Comparison of ENCODE assay signal across 9 cellular contexts in genomic region chr10:34280599-34281374, GRCh38.
DNase-seq lines count a peak whose midpoint lies in the region; ATAC-seq and TF ChIP-seq lines count a peak whose summit lies in the region.
"Had no signal": no experiment of that assay in that cellular context is flagged by ENCODE, and none has a peak within 500 bp of the region (broad histone marks: within the 10 kb centered on the region; RNA-seq: fewer than 3 reads in every experiment).

No MANE protein-coding gene starts in this region.

- H3K4me3 ChIP-seq in H7 (ENCODE audit: insufficient read depth, low read depth, low read length), result no peak overlapping the region
- H3K4me3 ChIP-seq in heart left ventricle, result no peak overlapping the region
- no peak overlapping the region for H3K4me3 ChIP-seq in skin epidermis

- POLR2A ChIA-PET in WTC11 (lab: Charles Lee), result no interaction called here

- H3K4me1 ChIP-seq in heart left ventricle, result peaks cover 0 to 12% (median 0%) of the 10 kb centered on the region in 12 donors

- H3K9me3 Mint-ChIP-seq in WTC11, result no peaks in the 10 kb centered on the region

- no peak overlapping the region for H3K4me3 Mint-ChIP-seq in WTC11

- H3K27ac ChIP-seq in heart left ventricle (peak overlapping the region in 3 of 12 donors; percentile 2 to 56 (median 19)), skin epidermis (peak overlapping the region in 17 of 21 experiments; percentile 4 to 79 (median 68))

- ATAC-seq in WTC11 (peak; percentile 79), heart left ventricle (peak; percentile 42 to 92 (median 74)), GM21423 (IDR thresholded peaks at IDR 0.05; ENCODE audit: unreplicated experiment) (no peak)

- 0 out of 2 replicates have a peak overlapping the region, but pooled peaks have one; percentile 0 for H3K27ac Mint-ChIP-seq in WTC11

- H3K27me3 ChIP-seq in H7 (ENCODE audit: control insufficient read depth, insufficient read depth, low read length) (no peaks in the 10 kb centered on the region), heart left ventricle (no peaks in the 10 kb centered on the region)

- intact Hi-C loops in heart left ventricle (cut with DNase I), result no loop called here

- DNase-seq in H7 (peak; percentile 10), WTC11 (ENCODE audit: low spot score) (no peak), heart left ventricle (no peak), NCI-H510A (lab: John Stamatoyannopoulos, UW) (no peak), NCI-H1105 treated with DMSO at 0.1 percent for 48 hours (lab: John Stamatoyannopoulos, UW) (no peak)
- no peak for DNase-seq in activated CD4-positive, CD25-positive, alpha-beta regulatory T cell treated with anti-CD3 and anti-CD28 coated beads, Interleukin-2, amount 50 U/mL, for 72 hours
- DNase-seq: GOT3 had no signal

- TF ChIP-seq CTCF in WTC11 (IDR thresholded peaks at IDR 0.05) (no peak), heart left ventricle (IDR thresholded peaks at IDR 0.05) (no peak)

- no peak for TF ChIP-seq POLR2A in heart left ventricle (IDR thresholded peaks at IDR 0.05)

- no peaks in the 10 kb centered on the region for H3K27me3 Mint-ChIP-seq in WTC11 (ENCODE audit: low read depth)

- 78 to 80% (median 79%) methylated on average over 11 of the region's 11 CpGs for WGBS in heart left ventricle, 4 donors

- H3K36me3 ChIP-seq in H7 (replicated peaks; ENCODE audit: control insufficient read depth, insufficient read depth, low read length) (no peaks in the 10 kb centered on the region), heart left ventricle (peaks cover 0 to 4% (median 0%) of the 10 kb centered on the region in 9 donors)

- H3K4me1 Mint-ChIP-seq in WTC11, result peaks cover 24% of the 10 kb centered on the region

- CTCF ChIA-PET in WTC11 (lab: Charles Lee), result no interaction called here

- no peaks in the 10 kb centered on the region for H3K36me3 Mint-ChIP-seq in WTC11

- H3K9me3 ChIP-seq in heart left ventricle, result no peaks in the 10 kb centered on the region

TF ChIP-seq in WTC11, 78 proteins besides CTCF, POLR2A, EP300 and RAD21:
- TF ChIP-seq ZNF671 (CRISPR knock-in tag; IDR thresholded peaks at IDR 0.05), result no peak
- no peak for TF ChIP-seq CREB1 (CRISPR knock-in tag; IDR thresholded peaks at IDR 0.05)
- TF ChIP-seq HMGA2 (CRISPR knock-in tag; IDR thresholded peaks at IDR 0.05), result no peak
- no peak for TF ChIP-seq JAZF1 (CRISPR knock-in tag; IDR thresholded peaks at IDR 0.05)
- TF ChIP-seq ZBTB43 (CRISPR knock-in tag; IDR thresholded peaks at IDR 0.05), result no peak
- no peak for TF ChIP-seq NR3C1 (CRISPR knock-in tag; conservative IDR thresholded peaks at IDR 0.05; ENCODE audit: low read depth)
- no peak for TF ChIP-seq ATF2 (CRISPR knock-in tag; IDR thresholded peaks at IDR 0.05; ENCODE audit: borderline replicate concordance, low read depth)
- no peak for TF ChIP-seq ZNF263 (CRISPR knock-in tag; IDR thresholded peaks at IDR 0.05; ENCODE audit: low read depth)
- no peak for TF ChIP-seq NFYB (CRISPR knock-in tag; conservative IDR thresholded peaks at IDR 0.05; ENCODE audit: low read depth)
- TF ChIP-seq ATF1 (CRISPR knock-in tag; IDR thresholded peaks at IDR 0.05), result no peak
- no peak for TF ChIP-seq IRF2 (CRISPR knock-in tag; IDR thresholded peaks at IDR 0.05; ENCODE audit: borderline replicate concordance, low read depth)
- no peak for TF ChIP-seq TP53 (CRISPR knock-in tag; IDR thresholded peaks at IDR 0.05)
- TF ChIP-seq E2F5 (CRISPR knock-in tag; IDR thresholded peaks at IDR 0.05), result no peak
- no peak for TF ChIP-seq AFF4 (CRISPR knock-in tag; IDR thresholded peaks at IDR 0.05; ENCODE audit: borderline replicate concordance)
